ENCODE assay signal across 8 cellular contexts in the genomic region with DNA sequence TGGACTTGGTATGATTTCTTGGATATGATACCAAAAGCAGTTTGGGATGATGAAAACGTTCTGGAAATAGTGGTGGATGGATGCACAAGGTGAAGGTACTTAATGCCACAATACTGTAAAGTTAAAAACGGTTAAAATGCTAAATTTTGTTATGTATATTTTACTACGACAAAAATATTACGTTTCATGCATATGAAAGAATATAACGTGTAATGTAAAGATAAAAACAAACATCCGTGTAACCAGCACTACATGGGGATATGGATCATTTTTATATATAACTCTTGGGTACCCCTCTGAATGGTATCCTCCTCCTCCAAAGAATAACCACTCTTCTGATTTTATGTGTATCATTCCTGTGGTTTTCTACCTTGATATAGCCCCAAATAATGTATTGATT. TPM values are rescaled to one million over a fixed set of nuclear protein-coding genes. Genes with fewer than 3 reads are reported as not detected.
DNase-seq lines count a peak whose midpoint lies in the region; ATAC-seq and TF ChIP-seq lines count a peak whose summit lies in the region.

No MANE protein-coding gene starts in this region.

- peak overlapping the region; percentile 93 for H3K27ac Mint-ChIP-seq in activated CD4-positive, alpha-beta T cell treated with anti-CD3 and anti-CD28 coated beads, Interleukin-2, amount 10 ng/mL, durations not matched to agents 24 days and 14 days
- H3K27ac Mint-ChIP-seq in activated CD8-positive, alpha-beta T cell treated with anti-CD3 and anti-CD28 coated beads for 36 hours = peak overlapping the region; percentile 86
- peak overlapping the region in 5 of 6 donors; percentile 73 to 93 (median 90) for H3K27ac Mint-ChIP-seq in immature natural killer cell

- in situ Hi-C loops in G401 (cut with HindIII; ENCODE audit: low sequenced_read_pairs) = no loop called here

- no peak for DNase-seq in activated CD4-positive, alpha-beta T cell treated with anti-CD3 and anti-CD28 coated beads, Interleukin-2, amount 10 ng/mL, durations not matched to agents 24 days and 14 days
- DNase-seq in activated CD4-positive, alpha-beta T cell treated with anti-CD3 and anti-CD28 coated beads, Interleukin-2, amount 50 U/mL, for 4 hours = no peak
- DNase-seq in activated CD8-positive, alpha-beta T cell treated with anti-CD3 and anti-CD28 coated beads for 36 hours = no peak
- no peak for DNase-seq in immature natural killer cell
- DNase-seq in stomach = no peak
- DNase-seq in G401 (ENCODE audit: low spot score) = no peak
- no peak for DNase-seq in D341Med (ENCODE audit: low spot score)

- no peaks in the 10 kb centered on the region for H3K9me3 Mint-ChIP-seq in activated CD4-positive, alpha-beta T cell treated with anti-CD3 and anti-CD28 coated beads, Interleukin-2, amount 10 ng/mL, durations not matched to agents 24 days and 14 days
- H3K9me3 Mint-ChIP-seq in activated CD8-positive, alpha-beta T cell treated with anti-CD3 and anti-CD28 coated beads for 36 hours = no peaks in the 10 kb centered on the region
- no peaks in the 10 kb centered on the region for H3K9me3 Mint-ChIP-seq in immature natural killer cell

- CTCF ChIA-PET in activated CD8-positive, alpha-beta T cell treated with anti-CD3 and anti-CD28 coated beads for 36 hours (lab: Charles Lee) = interaction anchor here (0.8 to 4.2 kb wide), 3 partner anchors 11 to 58 kb away, joined by 3 to 26 read pairs (median 3); no protein-coding TSS in a partner anchor

- peaks cover 41% of the 10 kb centered on the region for H3K4me1 Mint-ChIP-seq in activated CD4-positive, alpha-beta T cell treated with anti-CD3 and anti-CD28 coated beads, Interleukin-2, amount 10 ng/mL, durations not matched to agents 24 days and 14 days
- H3K4me1 Mint-ChIP-seq in activated CD8-positive, alpha-beta T cell treated with anti-CD3 and anti-CD28 coated beads for 36 hours (ENCODE audit: low read depth) = peaks cover 29% of the 10 kb centered on the region
- peaks cover 16 to 19% of the 10 kb centered on the region in 2 donors for H3K4me1 Mint-ChIP-seq in immature natural killer cell

- H3K4me3 ChIP-seq in stomach = peak overlapping the region; percentile 71 to 86 (median 76)

- TF ChIP-seq EP300 in stomach (IDR thresholded peaks at IDR 0.05) = no peak

- peaks cover 16% of the 10 kb centered on the region for H3K36me3 Mint-ChIP-seq in activated CD4-positive, alpha-beta T cell treated with anti-CD3 and anti-CD28 coated beads, Interleukin-2, amount 10 ng/mL, durations not matched to agents 24 days and 14 days (ENCODE audit: low read depth)
- H3K36me3 Mint-ChIP-seq in activated CD8-positive, alpha-beta T cell treated with anti-CD3 and anti-CD28 coated beads for 36 hours (ENCODE audit: low read depth) = peaks cover 24% of the 10 kb centered on the region
- H3K36me3 Mint-ChIP-seq in immature natural killer cell = no peaks in the 10 kb centered on the region

- intact Hi-C loops in activated CD4-positive, alpha-beta T cell treated with anti-CD3 and anti-CD28 coated beads, Interleukin-2, amount 10 ng/mL, durations not matched to agents 24 days and 14 days (cut with micrococcal nuclease) = loop anchor here (1.0 to 5.0 kb wide), 9 partner anchors 28 to 1230 kb away; a partner anchor contains a TSS
- intact Hi-C loops in activated CD8-positive, alpha-beta T cell treated with anti-CD3 and anti-CD28 coated beads for 36 hours (cut with micrococcal nuclease) = loop anchor here (5.0 to 10.0 kb wide), 2 partner anchors 87 to 450 kb away; a partner anchor contains a TSS
- intact Hi-C loops in stomach (cut with DNase I; ENCODE audit: low total_unique reads) = no loop called here

- H3K27me3 Mint-ChIP-seq in activated CD4-positive, alpha-beta T cell treated with anti-CD3 and anti-CD28 coated beads, Interleukin-2, amount 10 ng/mL, durations not matched to agents 24 days and 14 days = no peaks in the 10 kb centered on the region
- no peaks in the 10 kb centered on the region for H3K27me3 Mint-ChIP-seq in activated CD8-positive, alpha-beta T cell treated with anti-CD3 and anti-CD28 coated beads for 36 hours
- H3K27me3 Mint-ChIP-seq in immature natural killer cell (ENCODE audit: low read depth in 3 of 3) = peaks cover 4 to 9% (median 5%) of the 10 kb centered on the region in 3 donors

- no peaks in the 10 kb centered on the region for H3K27me3 ChIP-seq in stomach

- WGBS in stomach, 5 donors = 32 to 53% (median 35%) methylated on average over 6 of the region's 6 CpGs

- H3K36me3 ChIP-seq in stomach = no peaks in the 10 kb centered on the region

- POLR2A ChIA-PET in activated CD8-positive, alpha-beta T cell treated with anti-CD3 and anti-CD28 coated beads for 36 hours (lab: Charles Lee) = interaction anchor here (0.5 to 3.2 kb wide), 10 partner anchors 11 to 453 kb away, joined by 3 to 34 read pairs (median 8); a partner anchor contains a TSS

- peaks cover 0 to 26% (median 16%) of the 10 kb centered on the region in 4 donors for H3K4me1 ChIP-seq in stomach

- TF ChIP-seq POLR2A in stomach (IDR thresholded peaks at IDR 0.05) = no peak

- H3K27ac ChIP-seq in stomach = peak overlapping the region in 3 of 5 donors; percentile 72 to 78 (median 75)

- no peaks in the 10 kb centered on the region for H3K9me3 ChIP-seq in stomach

- H3K4me3 Mint-ChIP-seq in activated CD4-positive, alpha-beta T cell treated with anti-CD3 and anti-CD28 coated beads, Interleukin-2, amount 10 ng/mL, durations not matched to agents 24 days and 14 days = peak overlapping the region; percentile 96
- H3K4me3 Mint-ChIP-seq in activated CD8-positive, alpha-beta T cell treated with anti-CD3 and anti-CD28 coated beads for 36 hours = peak overlapping the region; percentile 89
- H3K4me3 Mint-ChIP-seq in immature natural killer cell = peak overlapping the region; percentile 90 to 97 (median 92)

- TF ChIP-seq CTCF in activated CD8-positive, alpha-beta T cell treated with anti-CD3 and anti-CD28 coated beads for 36 hours (IDR thresholded peaks at IDR 0.05) = no peak
- TF ChIP-seq CTCF in stomach (IDR thresholded peaks at IDR 0.05) = no peak

- ATAC-seq in activated CD8-positive, alpha-beta T cell treated with anti-CD3 and anti-CD28 coated beads for 36 hours = no peak
- no peak for ATAC-seq in GM21526 (IDR thresholded peaks at IDR 0.05; ENCODE audit: low FRiP score, unreplicated experiment)

RNA-seq across cellular contexts. Expression of a gene that starts 0.9 kb away (rescaled TPM):
- 71.7 and 75.5 TPM in 2 replicates for total RNA-seq in activated CD4-positive, alpha-beta T cell treated with anti-CD3 and anti-CD28 coated beads, Interleukin-2, amount 10 ng/mL, durations not matched to agents 24 days and 14 days
- total RNA-seq in activated CD8-positive, alpha-beta T cell treated with anti-CD3 and anti-CD28 coated beads for 36 hours = 10 to 100 TPM; 49.7 to 53.4 TPM
- polyA plus RNA-seq in immature natural killer cell = 1 to 10 TPM; 3.4 to 7.2 (median 7.1) TPM
- 10 to 100 TPM in 1 of 5 donors, 1 to 10 TPM in 4; 5.8 to 17.8 (median 7.4) TPM for total RNA-seq in stomach
- 10 to 100 TPM in 1 of 3 donors, 1 to 10 TPM in 2; 4.1 to 13.1 (median 5.3) TPM for polyA plus RNA-seq in stomach
- 52.7 and 56.0 TPM in 2 replicates for total RNA-seq in G401 (2014; rRNA removed; shearing (Covaris generic))
